Comparison of ENCODE assay signal across 1 cellular context in genomic region chr19:13817018-13817614, GRCh38.
TF ChIP-seq lines count a peak whose summit lies in the region.

No MANE protein-coding gene starts in this region.

TF ChIP-seq in K562, 482 proteins besides CTCF, POLR2A, EP300 and RAD21 (continued from another document):
- TF ChIP-seq, protein P1, sequence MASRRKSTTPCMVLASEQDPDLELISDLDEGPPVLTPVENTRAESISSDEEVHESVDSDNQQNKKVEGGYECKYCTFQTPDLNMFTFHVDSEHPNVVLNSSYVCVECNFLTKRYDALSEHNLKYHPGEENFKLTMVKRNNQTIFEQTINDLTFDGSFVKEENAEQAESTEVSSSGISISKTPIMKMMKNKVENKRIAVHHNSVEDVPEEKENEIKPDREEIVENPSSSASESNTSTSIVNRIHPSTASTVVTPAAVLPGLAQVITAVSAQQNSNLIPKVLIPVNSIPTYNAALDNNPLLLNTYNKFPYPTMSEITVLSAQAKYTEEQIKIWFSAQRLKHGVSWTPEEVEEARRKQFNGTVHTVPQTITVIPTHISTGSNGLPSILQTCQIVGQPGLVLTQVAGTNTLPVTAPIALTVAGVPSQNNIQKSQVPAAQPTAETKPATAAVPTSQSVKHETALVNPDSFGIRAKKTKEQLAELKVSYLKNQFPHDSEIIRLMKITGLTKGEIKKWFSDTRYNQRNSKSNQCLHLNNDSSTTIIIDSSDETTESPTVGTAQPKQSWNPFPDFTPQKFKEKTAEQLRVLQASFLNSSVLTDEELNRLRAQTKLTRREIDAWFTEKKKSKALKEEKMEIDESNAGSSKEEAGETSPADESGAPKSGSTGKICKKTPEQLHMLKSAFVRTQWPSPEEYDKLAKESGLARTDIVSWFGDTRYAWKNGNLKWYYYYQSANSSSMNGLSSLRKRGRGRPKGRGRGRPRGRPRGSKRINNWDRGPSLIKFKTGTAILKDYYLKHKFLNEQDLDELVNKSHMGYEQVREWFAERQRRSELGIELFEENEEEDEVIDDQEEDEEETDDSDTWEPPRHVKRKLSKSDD (conservative IDR thresholded peaks at IDR 0.05; ENCODE audit: low read length): no peak
- no peak for TF ChIP-seq WHSC1 (IDR thresholded peaks at IDR 0.05; ENCODE audit: low read length)
- no peak for TF ChIP-seq SIN3A (IDR thresholded peaks at IDR 0.05; ENCODE audit: borderline replicate concordance in 2 of 2, control insufficient read depth in 1 of 2, low read depth in 2 of 2, low read length in 2 of 2)
- no peak for TF ChIP-seq FOXM1 (IDR thresholded peaks at IDR 0.05; ENCODE audit: low read depth)
- no peak for TF ChIP-seq FOXM1 (CRISPR knock-in tag; IDR thresholded peaks at IDR 0.05; ENCODE audit: low read depth)
- TF ChIP-seq, protein P2, sequence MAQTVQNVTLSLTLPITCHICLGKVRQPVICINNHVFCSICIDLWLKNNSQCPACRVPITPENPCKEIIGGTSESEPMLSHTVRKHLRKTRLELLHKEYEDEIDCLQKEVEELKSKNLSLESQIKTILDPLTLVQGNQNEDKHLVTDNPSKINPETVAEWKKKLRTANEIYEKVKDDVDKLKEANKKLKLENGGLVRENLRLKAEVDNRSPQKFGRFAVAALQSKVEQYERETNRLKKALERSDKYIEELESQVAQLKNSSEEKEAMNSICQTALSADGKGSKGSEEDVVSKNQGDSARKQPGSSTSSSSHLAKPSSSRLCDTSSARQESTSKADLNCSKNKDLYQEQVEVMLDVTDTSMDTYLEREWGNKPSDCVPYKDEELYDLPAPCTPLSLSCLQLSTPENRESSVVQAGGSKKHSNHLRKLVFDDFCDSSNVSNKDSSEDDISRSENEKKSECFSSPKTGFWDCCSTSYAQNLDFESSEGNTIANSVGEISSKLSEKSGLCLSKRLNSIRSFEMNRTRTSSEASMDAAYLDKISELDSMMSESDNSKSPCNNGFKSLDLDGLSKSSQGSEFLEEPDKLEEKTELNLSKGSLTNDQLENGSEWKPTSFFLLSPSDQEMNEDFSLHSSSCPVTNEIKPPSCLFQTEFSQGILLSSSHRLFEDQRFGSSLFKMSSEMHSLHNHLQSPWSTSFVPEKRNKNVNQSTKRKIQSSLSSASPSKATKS (CRISPR knock-in tag; IDR thresholded peaks at IDR 0.05): no peak
- no peak for TF ChIP-seq TCF7 (IDR thresholded peaks at IDR 0.05; ENCODE audit: borderline replicate concordance)
- no peak for TF ChIP-seq E2F3 (CRISPR knock-in tag; IDR thresholded peaks at IDR 0.05)
- TF ChIP-seq ZBTB1 (CRISPR knock-in tag; IDR thresholded peaks at IDR 0.05; ENCODE audit: borderline replicate concordance, low read depth): no peak
- no peak for TF ChIP-seq ADNP (tag; IDR thresholded peaks at IDR 0.05)
- TF ChIP-seq, protein P3, sequence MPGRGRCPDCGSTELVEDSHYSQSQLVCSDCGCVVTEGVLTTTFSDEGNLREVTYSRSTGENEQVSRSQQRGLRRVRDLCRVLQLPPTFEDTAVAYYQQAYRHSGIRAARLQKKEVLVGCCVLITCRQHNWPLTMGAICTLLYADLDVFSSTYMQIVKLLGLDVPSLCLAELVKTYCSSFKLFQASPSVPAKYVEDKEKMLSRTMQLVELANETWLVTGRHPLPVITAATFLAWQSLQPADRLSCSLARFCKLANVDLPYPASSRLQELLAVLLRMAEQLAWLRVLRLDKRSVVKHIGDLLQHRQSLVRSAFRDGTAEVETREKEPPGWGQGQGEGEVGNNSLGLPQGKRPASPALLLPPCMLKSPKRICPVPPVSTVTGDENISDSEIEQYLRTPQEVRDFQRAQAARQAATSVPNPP (IDR thresholded peaks at IDR 0.05; ENCODE audit: borderline replicate concordance, insufficient read depth, insufficient read length): no peak
- TF ChIP-seq SAFB (IDR thresholded peaks at IDR 0.05; ENCODE audit: borderline replicate concordance, low read depth, low read length): no peak
- TF ChIP-seq GATAD2B (IDR thresholded peaks at IDR 0.05; ENCODE audit: borderline replicate concordance): no peak
- TF ChIP-seq POLR2B (IDR thresholded peaks at IDR 0.05; ENCODE audit: low read depth, partially characterized antibody): no peak
- peak; percentile 32 for TF ChIP-seq SP2 (IDR thresholded peaks at IDR 0.05; ENCODE audit: extremely low read depth, low read depth, low read length, poor library complexity, severe bottlenecking)
- no peak for TF ChIP-seq EZH2 (IDR thresholded peaks at IDR 0.05; ENCODE audit: borderline replicate concordance, low read depth, low read length)
- TF ChIP-seq ZNF253 (CRISPR knock-in tag; conservative IDR thresholded peaks at IDR 0.05): no peak
- no peak for TF ChIP-seq CXXC5 (CRISPR knock-in tag; IDR thresholded peaks at IDR 0.05)
- TF ChIP-seq ZFP36 (IDR thresholded peaks at IDR 0.05; ENCODE audit: low read depth, low read length, partially characterized antibody): no peak
- peak; percentile 50; the same call in 1 of the 2 replicates for TF ChIP-seq SP1 (CRISPR knock-in tag; IDR thresholded peaks at IDR 0.05)
- TF ChIP-seq ZNF507 (tag; conservative IDR thresholded peaks at IDR 0.05): no peak
- TF ChIP-seq, protein P4, sequence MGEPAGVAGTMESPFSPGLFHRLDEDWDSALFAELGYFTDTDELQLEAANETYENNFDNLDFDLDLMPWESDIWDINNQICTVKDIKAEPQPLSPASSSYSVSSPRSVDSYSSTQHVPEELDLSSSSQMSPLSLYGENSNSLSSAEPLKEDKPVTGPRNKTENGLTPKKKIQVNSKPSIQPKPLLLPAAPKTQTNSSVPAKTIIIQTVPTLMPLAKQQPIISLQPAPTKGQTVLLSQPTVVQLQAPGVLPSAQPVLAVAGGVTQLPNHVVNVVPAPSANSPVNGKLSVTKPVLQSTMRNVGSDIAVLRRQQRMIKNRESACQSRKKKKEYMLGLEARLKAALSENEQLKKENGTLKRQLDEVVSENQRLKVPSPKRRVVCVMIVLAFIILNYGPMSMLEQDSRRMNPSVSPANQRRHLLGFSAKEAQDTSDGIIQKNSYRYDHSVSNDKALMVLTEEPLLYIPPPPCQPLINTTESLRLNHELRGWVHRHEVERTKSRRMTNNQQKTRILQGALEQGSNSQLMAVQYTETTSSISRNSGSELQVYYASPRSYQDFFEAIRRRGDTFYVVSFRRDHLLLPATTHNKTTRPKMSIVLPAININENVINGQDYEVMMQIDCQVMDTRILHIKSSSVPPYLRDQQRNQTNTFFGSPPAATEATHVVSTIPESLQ (CRISPR knock-in tag; IDR thresholded peaks at IDR 0.05): no peak
- no peak for TF ChIP-seq BRD9 (IDR thresholded peaks at IDR 0.05; ENCODE audit: low read depth, partially characterized antibody)
- no peak for TF ChIP-seq GABPB1 (CRISPR knock-in tag; IDR thresholded peaks at IDR 0.05)
- no peak for TF ChIP-seq U2AF1 (optimal IDR thresholded peaks at IDR 0.05; ENCODE audit: low read depth, low read length)
- no peak for TF ChIP-seq CEBPB (tag; IDR thresholded peaks at IDR 0.05)
- no peak for TF ChIP-seq ZNF354B (CRISPR knock-in tag; IDR thresholded peaks at IDR 0.05)
- TF ChIP-seq, protein P5, sequence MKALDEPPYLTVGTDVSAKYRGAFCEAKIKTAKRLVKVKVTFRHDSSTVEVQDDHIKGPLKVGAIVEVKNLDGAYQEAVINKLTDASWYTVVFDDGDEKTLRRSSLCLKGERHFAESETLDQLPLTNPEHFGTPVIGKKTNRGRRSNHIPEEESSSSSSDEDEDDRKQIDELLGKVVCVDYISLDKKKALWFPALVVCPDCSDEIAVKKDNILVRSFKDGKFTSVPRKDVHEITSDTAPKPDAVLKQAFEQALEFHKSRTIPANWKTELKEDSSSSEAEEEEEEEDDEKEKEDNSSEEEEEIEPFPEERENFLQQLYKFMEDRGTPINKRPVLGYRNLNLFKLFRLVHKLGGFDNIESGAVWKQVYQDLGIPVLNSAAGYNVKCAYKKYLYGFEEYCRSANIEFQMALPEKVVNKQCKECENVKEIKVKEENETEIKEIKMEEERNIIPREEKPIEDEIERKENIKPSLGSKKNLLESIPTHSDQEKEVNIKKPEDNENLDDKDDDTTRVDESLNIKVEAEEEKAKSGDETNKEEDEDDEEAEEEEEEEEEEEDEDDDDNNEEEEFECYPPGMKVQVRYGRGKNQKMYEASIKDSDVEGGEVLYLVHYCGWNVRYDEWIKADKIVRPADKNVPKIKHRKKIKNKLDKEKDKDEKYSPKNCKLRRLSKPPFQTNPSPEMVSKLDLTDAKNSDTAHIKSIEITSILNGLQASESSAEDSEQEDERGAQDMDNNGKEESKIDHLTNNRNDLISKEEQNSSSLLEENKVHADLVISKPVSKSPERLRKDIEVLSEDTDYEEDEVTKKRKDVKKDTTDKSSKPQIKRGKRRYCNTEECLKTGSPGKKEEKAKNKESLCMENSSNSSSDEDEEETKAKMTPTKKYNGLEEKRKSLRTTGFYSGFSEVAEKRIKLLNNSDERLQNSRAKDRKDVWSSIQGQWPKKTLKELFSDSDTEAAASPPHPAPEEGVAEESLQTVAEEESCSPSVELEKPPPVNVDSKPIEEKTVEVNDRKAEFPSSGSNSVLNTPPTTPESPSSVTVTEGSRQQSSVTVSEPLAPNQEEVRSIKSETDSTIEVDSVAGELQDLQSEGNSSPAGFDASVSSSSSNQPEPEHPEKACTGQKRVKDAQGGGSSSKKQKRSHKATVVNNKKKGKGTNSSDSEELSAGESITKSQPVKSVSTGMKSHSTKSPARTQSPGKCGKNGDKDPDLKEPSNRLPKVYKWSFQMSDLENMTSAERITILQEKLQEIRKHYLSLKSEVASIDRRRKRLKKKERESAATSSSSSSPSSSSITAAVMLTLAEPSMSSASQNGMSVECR (CRISPR knock-in tag; IDR thresholded peaks at IDR 0.05): no peak
- TF ChIP-seq MXI1 (IDR thresholded peaks at IDR 0.05; ENCODE audit: low read depth, low read length): no peak
- TF ChIP-seq TAF9B (IDR thresholded peaks at IDR 0.05; ENCODE audit: partially characterized antibody): no peak
- TF ChIP-seq NR2C2 (CRISPR knock-in tag; IDR thresholded peaks at IDR 0.05): no peak
- no peak for TF ChIP-seq NR2C2 (tag; IDR thresholded peaks at IDR 0.05)
- TF ChIP-seq KAT7 (CRISPR knock-in tag; IDR thresholded peaks at IDR 0.05; ENCODE audit: borderline replicate concordance): no peak
- no peak for TF ChIP-seq MAFF (IDR thresholded peaks at IDR 0.05; ENCODE audit: low read length)
- no peak for TF ChIP-seq RUNX1 (IDR thresholded peaks at IDR 0.05; ENCODE audit: low read depth)
- TF ChIP-seq E2F6 (IDR thresholded peaks at IDR 0.05; ENCODE audit: borderline replicate concordance in 1 of 2, extremely low read depth in 1 of 2, insufficient read depth in 1 of 2, insufficient read length in 1 of 2, low read depth in 1 of 2, low read length in 1 of 2, poor library complexity in 1 of 2, severe bottlenecking in 1 of 2): peak in 1 of 2 experiments; percentile 51
- no peak for TF ChIP-seq TAF1 (IDR thresholded peaks at IDR 0.05; ENCODE audit: control insufficient read depth, extremely low read depth, insufficient read depth, low read length, severe bottlenecking)
- no peak for TF ChIP-seq ELF2 (CRISPR knock-in tag; IDR thresholded peaks at IDR 0.05)
- no peak for TF ChIP-seq PTRF (tag; IDR thresholded peaks at IDR 0.05)
- peak; percentile 61 for TF ChIP-seq NFYB (IDR thresholded peaks at IDR 0.05; ENCODE audit: extremely low read depth, insufficient read length)
- no peak for TF ChIP-seq NFIX (CRISPR knock-in tag; IDR thresholded peaks at IDR 0.05; ENCODE audit: low read depth)
- no peak for TF ChIP-seq KLF13 (tag; IDR thresholded peaks at IDR 0.05; ENCODE audit: borderline replicate concordance, low read depth)
- no peak for TF ChIP-seq RBFOX2 (IDR thresholded peaks at IDR 0.05; ENCODE audit: low read depth, low read length)
- no peak for TF ChIP-seq XRCC5 (IDR thresholded peaks at IDR 0.05; ENCODE audit: low read depth, low read length)
- no peak for TF ChIP-seq ZNF830 (CRISPR knock-in tag; IDR thresholded peaks at IDR 0.05)
- no peak for TF ChIP-seq TCF3 (CRISPR knock-in tag; IDR thresholded peaks at IDR 0.05)
- TF ChIP-seq, protein P6, sequence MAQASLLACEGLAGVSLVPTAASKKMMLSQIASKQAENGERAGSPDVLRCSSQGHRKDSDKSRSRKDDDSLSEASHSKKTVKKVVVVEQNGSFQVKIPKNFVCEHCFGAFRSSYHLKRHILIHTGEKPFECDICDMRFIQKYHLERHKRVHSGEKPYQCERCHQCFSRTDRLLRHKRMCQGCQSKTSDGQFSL (CRISPR knock-in tag; IDR thresholded peaks at IDR 0.05): no peak
- TF ChIP-seq, protein P6 (tag; IDR thresholded peaks at IDR 0.05): no peak
- peak in 1 of 2 experiments; percentile 41; a peak in 1 of 4 replicates for TF ChIP-seq SRF (CRISPR knock-in tag; IDR thresholded peaks at IDR 0.05)
- TF ChIP-seq ZNF551 (CRISPR knock-in tag; IDR thresholded peaks at IDR 0.05): no peak
- no peak for TF ChIP-seq SREBF1 (IDR thresholded peaks at IDR 0.05; ENCODE audit: borderline replicate concordance, low read depth, low read length)
- no peak for TF ChIP-seq STAT5A (IDR thresholded peaks at IDR 0.05; ENCODE audit: borderline replicate concordance, low read length)
